ENCODE assay signal across 1 cellular context in genomic region chr1:20696397-20697333, GRCh38.
TF ChIP-seq lines count a peak whose summit lies in the region.

No MANE protein-coding gene starts in this region.

TF ChIP-seq in HepG2, 621 proteins besides CTCF, POLR2A, EP300 and RAD21 (continued from another document):
- TF ChIP-seq ZNF260 (CRISPR knock-in tag; IDR thresholded peaks at IDR 0.05; ENCODE audit: borderline replicate concordance, low read depth) (no peak), ZNF891 (CRISPR knock-in tag; IDR thresholded peaks at IDR 0.05) (no peak), NFKB2 (CRISPR knock-in tag; IDR thresholded peaks at IDR 0.05; ENCODE audit: borderline replicate concordance) (no peak)
